8 cellular contexts compared by ENCODE assay signal in the genomic region with DNA sequence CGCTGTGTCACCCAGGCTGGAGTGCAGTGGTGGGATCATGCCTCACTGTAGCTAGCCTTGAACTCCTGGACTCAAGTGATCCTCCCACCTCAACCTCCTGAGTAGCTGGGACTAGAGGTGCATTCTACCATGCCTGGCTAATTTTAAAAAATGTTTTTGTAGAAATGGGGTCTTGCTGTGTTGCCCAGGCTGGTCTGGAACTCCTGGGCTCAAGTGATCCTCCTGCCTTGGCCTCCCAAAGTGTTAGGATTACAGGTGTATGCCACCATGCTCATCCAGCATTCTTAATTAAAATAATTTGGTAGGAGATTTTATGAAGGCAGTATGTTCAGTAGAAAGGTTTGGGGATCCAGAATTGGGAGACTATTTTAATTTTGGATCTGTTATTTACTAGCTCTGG. TPM values are rescaled to one million over a fixed set of nuclear protein-coding genes. Genes with fewer than 3 reads are reported as not detected.
DNase-seq lines count a peak whose midpoint lies in the region; ATAC-seq and TF ChIP-seq lines count a peak whose summit lies in the region.
"Not testable (repeated sequence)": the region's sequence is repeated elsewhere in the genome, so short reads cannot be mapped to it uniquely, and the experiment has no call there.

No MANE protein-coding gene starts in this region.

- H3K4me1 Mint-ChIP-seq in Calu3 (ENCODE audit: low read depth, unreplicated experiment) (peaks cover 65% of the 10 kb centered on the region), natural killer cell (peaks cover 45 to 51% of the 10 kb centered on the region in 2 donors)
- H3K4me1 Mint-ChIP-seq in activated naive CD4-positive, alpha-beta T cell treated with anti-CD3 and anti-CD28 coated beads, Interleukin-2, amount 10 ng/mL, durations not matched to agents 7 days and 5 days = peaks cover 63% of the 10 kb centered on the region

- peaks cover 77% of the 10 kb centered on the region for H3K36me3 Mint-ChIP-seq in Calu3 (ENCODE audit: insufficient read depth, unreplicated experiment)
- H3K36me3 Mint-ChIP-seq in activated naive CD4-positive, alpha-beta T cell treated with anti-CD3 and anti-CD28 coated beads, Interleukin-2, amount 10 ng/mL, durations not matched to agents 7 days and 5 days = peaks cover 52% of the 10 kb centered on the region
- not testable (repeated sequence) for H3K36me3 Mint-ChIP-seq in natural killer cell

- not testable (repeated sequence) for H3K36me3 ChIP-seq in RWPE2 (ENCODE audit: low read depth); stomach

- 98% methylated on average over 1 of the region's 1 CpG for WGBS in right cardiac atrium
- WGBS in stomach, 5 donors = 97 to 100% (median 98%) methylated on average over 1 of the region's 1 CpG

- H3K9me3 ChIP-seq in RWPE2 (ENCODE audit: severe bottlenecking); right cardiac atrium (ENCODE audit: control insufficient read depth, low read length); stomach: not testable (repeated sequence)

- intact Hi-C loops in Calu3 (cut with micrococcal nuclease; ENCODE audit: unreplicated experiment); right cardiac atrium (cut with DNase I); natural killer cell (cut with micrococcal nuclease); stomach (cut with DNase I; ENCODE audit: low total_unique reads): not testable (repeated sequence)

- TF ChIP-seq CTCF in 22Rv1 (IDR thresholded peaks at IDR 0.05); Calu3 (IDR thresholded peaks at IDR 0.05; ENCODE audit: unreplicated experiment); RWPE2 (IDR thresholded peaks at IDR 0.05; ENCODE audit: poor library complexity, severe bottlenecking); coronary artery (IDR thresholded peaks at IDR 0.05); natural killer cell (IDR thresholded peaks at IDR 0.05); stomach (IDR thresholded peaks at IDR 0.05): not testable (repeated sequence)

- peak overlapping the region; percentile 18 for H3K4me3 Mint-ChIP-seq in Calu3 (ENCODE audit: low read depth, unreplicated experiment)
- not testable (repeated sequence) for H3K4me3 Mint-ChIP-seq in activated naive CD4-positive, alpha-beta T cell treated with anti-CD3 and anti-CD28 coated beads, Interleukin-2, amount 10 ng/mL, durations not matched to agents 7 days and 5 days; natural killer cell

- not testable (repeated sequence) for H3K4me3 ChIP-seq in RWPE2 (ENCODE audit: severe bottlenecking); coronary artery; right cardiac atrium (ENCODE audit: low read length); stomach

- not testable (repeated sequence) for BruUV-seq in Calu3 (replicated peaks; lab: Mats Ljungman, UMichigan)

- peaks cover 31% of the 10 kb centered on the region for H3K4me1 ChIP-seq in RWPE2 (ENCODE audit: insufficient read depth, poor library complexity, severe bottlenecking)
- not testable (repeated sequence) for H3K4me1 ChIP-seq in right cardiac atrium (ENCODE audit: control insufficient read depth, insufficient read depth, low read length)
- H3K4me1 ChIP-seq in stomach = peaks cover 38 to 92% (median 68%) of the 10 kb centered on the region in 4 donors

- peak overlapping the region; percentile 85; the same call in 1 of the 2 replicates for H3K27ac ChIP-seq in 22Rv1
- peak overlapping the region; percentile 89 for H3K27ac ChIP-seq in RWPE2 (ENCODE audit: poor library complexity, severe bottlenecking)
- peak overlapping the region; percentile 61 to 87 for H3K27ac ChIP-seq in coronary artery
- H3K27ac ChIP-seq in right cardiac atrium (ENCODE audit: low read length) = peak overlapping the region; percentile 37
- H3K27ac ChIP-seq in stomach = peak overlapping the region in 4 of 5 donors; percentile 77 to 93 (median 85)

- H3K9me3 Mint-ChIP-seq in Calu3 (ENCODE audit: low read depth, unreplicated experiment); activated naive CD4-positive, alpha-beta T cell treated with anti-CD3 and anti-CD28 coated beads, Interleukin-2, amount 10 ng/mL, durations not matched to agents 7 days and 5 days; natural killer cell: not testable (repeated sequence)

- TF ChIP-seq EP300 in stomach (IDR thresholded peaks at IDR 0.05) = not testable (repeated sequence)

- peak overlapping the region; percentile 90 for H3K27ac Mint-ChIP-seq in Calu3 (ENCODE audit: unreplicated experiment)
- H3K27ac Mint-ChIP-seq in activated naive CD4-positive, alpha-beta T cell treated with anti-CD3 and anti-CD28 coated beads, Interleukin-2, amount 10 ng/mL, durations not matched to agents 7 days and 5 days = peak overlapping the region; percentile 7
- H3K27ac Mint-ChIP-seq in natural killer cell = peak overlapping the region; percentile 78 to 81

- CTCF ChIA-PET in Calu3 (lab: Charles Lee) = interaction anchor here (1.9 to 3.0 kb wide), 2 partner anchors 16 to 53 kb away, joined by 10 to 19 read pairs; partner anchors contain the start of gene RASSF3
- CTCF ChIA-PET in activated naive CD4-positive, alpha-beta T cell treated with anti-CD3 and anti-CD28 coated beads, Interleukin-2, amount 10 ng/mL, durations not matched to agents 7 days and 5 days (lab: Charles Lee) = interaction anchor here (3.6 kb wide), 1 partner anchor 71 kb away, joined by 15 read pairs; no protein-coding TSS in a partner anchor

- DNase-seq in Calu3; RWPE2 (ENCODE audit: low spot score); activated naive CD4-positive, alpha-beta T cell treated with anti-CD3 and anti-CD28 coated beads, Interleukin-2, amount 10 ng/mL, durations not matched to agents 7 days and 5 days; coronary artery (ENCODE audit: low spot score); right cardiac atrium; natural killer cell; stomach: not testable (repeated sequence)

- not testable (repeated sequence) for TF ChIP-seq POLR2A in stomach (IDR thresholded peaks at IDR 0.05)

- ATAC-seq in RWPE2 (ENCODE audit: low read depth); right cardiac atrium; natural killer cell: not testable (repeated sequence)

- not testable (repeated sequence) for H3K27me3 ChIP-seq in RWPE2 (ENCODE audit: insufficient read depth, poor library complexity, severe bottlenecking); right cardiac atrium (ENCODE audit: control insufficient read depth, insufficient read depth); stomach

- H3K27me3 Mint-ChIP-seq in Calu3 (ENCODE audit: unreplicated experiment); activated naive CD4-positive, alpha-beta T cell treated with anti-CD3 and anti-CD28 coated beads, Interleukin-2, amount 10 ng/mL, durations not matched to agents 7 days and 5 days; natural killer cell (ENCODE audit: low read depth in 2 of 2): not testable (repeated sequence)

RNA-seq across cellular contexts. Expression of gene RASSF3, which starts 16.3 kb away (rescaled TPM):
- 162 and 179 TPM in 2 replicates for total RNA-seq in Calu3 (2022)
- 100 to 1,000 TPM; 111 to 154 (median 122) TPM for total RNA-seq in right cardiac atrium
- 44.6 TPM for polyA plus RNA-seq in right cardiac atrium
- 100 to 1,000 TPM in 1 of 3 donors, 10 to 100 TPM in 2; 63.4 to 105 (median 80.5) TPM for total RNA-seq in natural killer cell
- total RNA-seq in stomach = 100 to 1,000 TPM in 1 of 5 donors, 10 to 100 TPM in 4; 34.4 to 109 (median 61.0) TPM
- 10 to 100 TPM; 29.3 to 68.2 (median 48.6) TPM for polyA plus RNA-seq in stomach

Comparison
In these comparisons a context has a peak if more than half of its experiments do, and no peak if none do; other contexts are left out.
1. H3K27ac ChIP-seq: peak in every context shown above with its lines; median percentile 89 in RWPE2; 85 in 22Rv1; 85 in stomach; 74 in coronary artery; 37 in right cardiac atrium.
2. H3K27ac Mint-ChIP-seq: peak in every context shown above with its lines; median percentile 90 in Calu3; 80 in natural killer cell; 7 in activated naive CD4-positive, alpha-beta T cell treated with anti-CD3 and anti-CD28 coated beads, Interleukin-2, amount 10 ng/mL, durations not matched to agents 7 days and 5 days.